8 cellular contexts compared by ENCODE assay signal in the genomic region with DNA sequence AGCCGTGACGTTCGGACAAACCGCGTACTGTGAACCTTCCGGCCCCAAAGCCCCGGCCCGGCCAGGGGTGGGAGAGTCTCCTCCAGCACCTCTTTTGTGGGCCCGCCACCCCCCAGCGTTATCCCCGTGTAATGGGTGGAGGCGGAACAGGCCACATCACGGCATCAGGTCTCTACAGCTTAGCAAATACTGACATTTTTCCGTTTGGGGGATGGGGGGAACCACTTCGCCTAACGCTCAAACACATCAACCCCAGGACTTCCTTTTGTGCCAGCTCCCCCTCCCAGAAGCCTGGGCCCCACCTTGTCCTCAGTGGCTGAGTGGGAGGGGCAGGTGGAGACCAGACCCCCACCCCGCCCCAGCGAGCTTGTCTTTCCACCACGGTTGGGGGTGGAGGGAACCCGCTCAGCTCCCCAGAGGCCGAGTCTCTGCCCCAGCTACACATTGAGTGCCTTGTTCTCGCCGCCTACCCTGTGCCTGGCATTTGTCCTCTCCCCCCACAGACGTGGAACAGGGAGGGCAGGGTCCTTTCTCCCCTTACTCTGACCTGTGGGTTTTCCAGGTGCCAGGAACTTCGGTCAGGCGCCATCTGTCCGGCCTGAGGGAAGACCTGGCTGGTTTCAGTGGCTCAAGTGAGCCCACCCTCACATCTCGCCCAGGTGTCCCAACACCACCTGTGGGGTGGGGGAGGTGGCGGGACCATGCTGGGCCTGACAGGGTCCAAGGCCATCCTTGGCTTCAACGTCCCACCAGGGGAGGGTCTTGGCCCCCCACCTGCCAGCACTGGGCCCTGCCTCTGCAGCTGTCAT. TPM values are rescaled to one million over a fixed set of nuclear protein-coding genes. Genes with fewer than 3 reads are reported as not detected.
DNase-seq lines count a peak whose midpoint lies in the region; ATAC-seq, FAIRE-seq and TF ChIP-seq lines count a peak whose summit lies in the region.

No MANE protein-coding gene starts in this region.

- peaks cover 15% of the 10 kb centered on the region for H3K4me1 Mint-ChIP-seq in memory B cell

- H3K27me3 Mint-ChIP-seq in memory B cell: no peaks in the 10 kb centered on the region

- TF ChIP-seq POLR2A in GM12892 (IDR thresholded peaks at IDR 0.05; ENCODE audit: low read depth, low read length): no peak

- H3K4me3 Mint-ChIP-seq in memory B cell: no peak overlapping the region

- H3K9me3 Mint-ChIP-seq in memory B cell: no peaks in the 10 kb centered on the region

- peak in 4 of 6 experiments; percentile 13 to 47 (median 31) for DNase-seq in stimulated activated naive CD4-positive, alpha-beta T cell (lab: John Stamatoyannopoulos, UW)
- no peak for DNase-seq in stimulated activated naive CD4-positive, alpha-beta T cell treated with Interleukin-2 at 50 U/mL for 16 hours (lab: John Stamatoyannopoulos, UW)
- DNase-seq in activated gamma-delta T cell treated with Interleukin-2 at 50 U/mL for 16 hours: peak; percentile 56
- no peak for DNase-seq in memory B cell (ENCODE audit: low spot score in 2 of 2)
- no peak for DNase-seq in dedifferentiated amniotic fluid mesenchymal stem cell (ENCODE audit: extremely low spot score)
- no peak for DNase-seq in GM12892 (ENCODE audit: insufficient read length)

- H3K36me3 Mint-ChIP-seq in memory B cell: peaks cover 9% of the 10 kb centered on the region

- ATAC-seq in memory B cell (ENCODE audit: low read depth) (peak; percentile 36), HG02571 (IDR thresholded peaks at IDR 0.05; ENCODE audit: unreplicated experiment) (no peak), GM18502 (IDR thresholded peaks at IDR 0.05; ENCODE audit: poor library complexity, unreplicated experiment) (no peak)

- H3K27ac Mint-ChIP-seq in memory B cell: peak overlapping the region; percentile 85

- no peak for FAIRE-seq in GM12892 (lab: Jason Lieb, UNC)

RNA-seq across cellular contexts. Expression of a gene that starts 29.6 kb away (rescaled TPM):
- 11.6 TPM for polyA plus RNA-seq in GM12892 (2012; ENCODE audit: missing spikeins)

RNA-seq across cellular contexts. Expression of a gene that starts 36.1 kb away (rescaled TPM):
- polyA plus RNA-seq in GM12892 (2012; ENCODE audit: missing spikeins): 0.19 TPM

RNA-seq across cellular contexts. Expression of a gene that starts 41.4 kb away (rescaled TPM):
- not detected for polyA plus RNA-seq in GM12892 (2012; ENCODE audit: missing spikeins)

Comparison
In these comparisons a context has a peak if more than half of its experiments do, and no peak if none do; other contexts are left out.
1. DNase-seq: peak in stimulated activated naive CD4-positive, alpha-beta T cell (4 of 6) and activated gamma-delta T cell treated with Interleukin-2 at 50 U/mL for 16 hours (single experiment); none in stimulated activated naive CD4-positive, alpha-beta T cell treated with Interleukin-2 at 50 U/mL for 16 hours (single experiment), memory B cell (0 of 2), dedifferentiated amniotic fluid mesenchymal stem cell (single experiment) and GM12892 (single experiment).